In genomic region chr10:60048146-60048545, GRCh38 we compare ENCODE assay signal across 9 cellular contexts.
DNase-seq lines count a peak whose midpoint lies in the region; ATAC-seq and TF ChIP-seq lines count a peak whose summit lies in the region.
"Had no signal": no experiment of that assay in that cellular context is flagged by ENCODE, and none has a peak within 500 bp of the region (broad histone marks: within the 10 kb centered on the region; RNA-seq: fewer than 3 reads in every experiment).

No MANE protein-coding gene starts in this region.

- peaks cover 0 to 19% (median 0%) of the 10 kb centered on the region in 3 donors for H3K4me1 ChIP-seq in esophagus squamous epithelium

- no peak overlapping the region for H3K27ac ChIP-seq in esophagus squamous epithelium

- POLR2A ChIA-PET in naive thymus-derived CD8-positive, alpha-beta T cell (lab: Charles Lee) = no interaction called here

- peak; percentile 16 for DNase-seq in EH (ENCODE audit: low read depth)
- DNase-seq in LNCaP clone FGC (ENCODE audit: low read depth) = no peak
- peak; percentile 54 for DNase-seq in ecto neural progenitor cell (ENCODE audit: low spot score)
- DNase-seq in esophagus squamous epithelium (lab: John Stamatoyannopoulos, UW) = no peak
- DNase-seq in naive thymus-derived CD8-positive, alpha-beta T cell = no peak
- DNase-seq: activated naive CD8-positive, alpha-beta T cell treated with anti-CD3 and anti-CD28 coated beads, Interleukin-2, amount 10 ng/mL, durations not matched to agents 7 days and 5 days had no signal

- H3K27ac Mint-ChIP-seq in nephron = no peak overlapping the region
- H3K27ac Mint-ChIP-seq in naive thymus-derived CD8-positive, alpha-beta T cell = no peak overlapping the region
- H3K27ac Mint-ChIP-seq: activated naive CD8-positive, alpha-beta T cell treated with anti-CD3 and anti-CD28 coated beads, Interleukin-2, amount 10 ng/mL, durations not matched to agents 7 days and 5 days had no signal

- TF ChIP-seq POLR2A in esophagus squamous epithelium (IDR thresholded peaks at IDR 0.05) = no peak

- no peak overlapping the region for H3K4me3 Mint-ChIP-seq in nephron
- no peak overlapping the region for H3K4me3 Mint-ChIP-seq in naive thymus-derived CD8-positive, alpha-beta T cell
- H3K4me3 Mint-ChIP-seq: activated naive CD8-positive, alpha-beta T cell treated with anti-CD3 and anti-CD28 coated beads, Interleukin-2, amount 10 ng/mL, durations not matched to agents 7 days and 5 days had no signal

- no peak overlapping the region for H3K4me3 ChIP-seq in LNCaP clone FGC (ENCODE audit: low read depth, low read length)
- no peak overlapping the region for H3K4me3 ChIP-seq in esophagus squamous epithelium

- no peaks in the 10 kb centered on the region for H3K9me3 Mint-ChIP-seq in nephron
- no peaks in the 10 kb centered on the region for H3K9me3 Mint-ChIP-seq in naive thymus-derived CD8-positive, alpha-beta T cell
- H3K9me3 Mint-ChIP-seq: activated naive CD8-positive, alpha-beta T cell treated with anti-CD3 and anti-CD28 coated beads, Interleukin-2, amount 10 ng/mL, durations not matched to agents 7 days and 5 days had no signal

- no peaks in the 10 kb centered on the region for H3K9me3 ChIP-seq in esophagus squamous epithelium

- H3K27me3 ChIP-seq in esophagus squamous epithelium = no peaks in the 10 kb centered on the region

- H3K36me3 ChIP-seq in esophagus squamous epithelium = no peaks in the 10 kb centered on the region

- intact Hi-C loops in esophagus squamous epithelium (cut with DNase I) = no loop called here

- peak; percentile 43 for TF ChIP-seq CTCF in LNCaP clone FGC (IDR thresholded peaks at IDR 0.05; ENCODE audit: control insufficient read depth, extremely low read depth, insufficient read depth)
- TF ChIP-seq CTCF in nephron (IDR thresholded peaks at IDR 0.05; ENCODE audit: unreplicated experiment in 3 of 3) = peak in 2 of 3 experiments; percentile 23 to 35
- peak in 2 of 6 experiments; percentile 9 to 31 for TF ChIP-seq CTCF in esophagus squamous epithelium (IDR thresholded peaks at IDR 0.05)

- H3K4me1 Mint-ChIP-seq in nephron = no peaks in the 10 kb centered on the region
- H3K4me1 Mint-ChIP-seq in naive thymus-derived CD8-positive, alpha-beta T cell = no peaks in the 10 kb centered on the region
- H3K4me1 Mint-ChIP-seq: activated naive CD8-positive, alpha-beta T cell treated with anti-CD3 and anti-CD28 coated beads, Interleukin-2, amount 10 ng/mL, durations not matched to agents 7 days and 5 days had no signal

- no peaks in the 10 kb centered on the region for H3K27me3 Mint-ChIP-seq in nephron (ENCODE audit: low read depth)
- H3K27me3 Mint-ChIP-seq in naive thymus-derived CD8-positive, alpha-beta T cell = peaks cover 0 to 8% (median 0%) of the 10 kb centered on the region in 5 donors

- H3K36me3 Mint-ChIP-seq in nephron (ENCODE audit: low read depth) = peaks cover 17% of the 10 kb centered on the region
- no peaks in the 10 kb centered on the region for H3K36me3 Mint-ChIP-seq in naive thymus-derived CD8-positive, alpha-beta T cell
- H3K36me3 Mint-ChIP-seq: activated naive CD8-positive, alpha-beta T cell treated with anti-CD3 and anti-CD28 coated beads, Interleukin-2, amount 10 ng/mL, durations not matched to agents 7 days and 5 days had no signal

- ATAC-seq in HG03045 (IDR thresholded peaks at IDR 0.05; ENCODE audit: unreplicated experiment) (no peak), GM21381 (IDR thresholded peaks at IDR 0.05; ENCODE audit: unreplicated experiment) (no peak)
- no peak for ATAC-seq in naive thymus-derived CD8-positive, alpha-beta T cell

Comparison
In these comparisons a context has a peak if more than half of its experiments do, and no peak if none do; other contexts are left out.
1. DNase-seq: peak in EH (single experiment) and ecto neural progenitor cell (single experiment); none in LNCaP clone FGC (single experiment), esophagus squamous epithelium (single experiment) and naive thymus-derived CD8-positive, alpha-beta T cell (0 of 10).